In the genomic region with DNA sequence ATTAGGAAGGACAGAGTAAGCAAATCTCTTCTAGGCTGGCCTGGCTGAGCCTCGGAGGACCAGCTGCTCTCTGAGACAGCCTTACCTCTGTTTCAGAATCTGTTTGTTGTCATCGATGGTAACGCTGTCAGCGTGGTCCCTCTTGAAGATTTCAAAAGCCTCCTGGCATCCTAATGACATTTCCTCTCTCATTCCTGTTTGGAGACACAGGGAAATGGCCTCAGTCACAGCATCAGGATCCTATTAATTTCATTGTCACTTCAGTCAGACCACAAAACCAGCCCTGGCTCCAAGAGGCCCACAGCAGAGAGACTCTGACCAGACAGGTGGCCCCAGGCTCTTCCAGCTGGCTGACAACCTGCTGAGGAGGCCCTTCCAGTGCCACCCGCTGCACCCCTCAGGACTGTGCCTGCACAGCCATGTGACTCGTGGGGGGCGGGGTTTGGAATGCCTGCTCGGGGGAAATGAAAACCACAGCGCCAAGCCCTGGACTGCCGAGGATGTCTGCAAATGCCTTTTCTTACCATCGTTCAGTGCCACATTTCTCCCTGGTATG, we compare ENCODE assay signal across 8 cellular contexts.
DNase-seq lines count a peak whose midpoint lies in the region; ATAC-seq and TF ChIP-seq lines count a peak whose summit lies in the region.

No MANE protein-coding gene starts in this region.

- CTCF ChIA-PET in MCF 10A (lab: Yijun Ruan, JAX), result no interaction called here

- ATAC-seq in natural killer cell (no peak), GM18858 (IDR thresholded peaks at IDR 0.05; ENCODE audit: unreplicated experiment) (no peak)
- no peak for ATAC-seq in stimulated activated naive B cell treated with anti-CD40 and anti-IgM and Interleukin-4, amounts not matched to agents 10 μg/mL and 1 μg/mL and 100 μg/mL, for 72 hours (replicated peaks)

- H3K27me3 Mint-ChIP-seq in MCF 10A (ENCODE audit: insufficient read depth, unreplicated experiment), result no peaks in the 10 kb centered on the region
- peaks cover 0 to 2% of the 10 kb centered on the region in 2 donors for H3K27me3 Mint-ChIP-seq in natural killer cell (ENCODE audit: low read depth in 2 of 2)
- peaks cover 18 to 26% of the 10 kb centered on the region in 2 donors for H3K27me3 Mint-ChIP-seq in stimulated activated naive B cell treated with anti-CD40 and anti-IgM and Interleukin-4, amounts not matched to agents 10 μg/mL and 1 μg/mL and 100 μg/mL, for 72 hours

- H3K4me1 Mint-ChIP-seq in MCF 10A (ENCODE audit: insufficient read depth, unreplicated experiment) (peaks cover 23% of the 10 kb centered on the region), natural killer cell (no peaks in the 10 kb centered on the region)
- H3K4me1 Mint-ChIP-seq in stimulated activated naive B cell treated with anti-CD40 and anti-IgM and Interleukin-4, amounts not matched to agents 10 μg/mL and 1 μg/mL and 100 μg/mL, for 72 hours, result peaks cover 8 to 18% of the 10 kb centered on the region in 2 donors

- H3K27ac Mint-ChIP-seq in MCF 10A (ENCODE audit: low read depth, unreplicated experiment), result no peak overlapping the region
- no peak overlapping the region for H3K27ac Mint-ChIP-seq in natural killer cell
- H3K27ac Mint-ChIP-seq in stimulated activated naive B cell treated with anti-CD40 and anti-IgM and Interleukin-4, amounts not matched to agents 10 μg/mL and 1 μg/mL and 100 μg/mL, for 72 hours, result no peak overlapping the region

- TF ChIP-seq CTCF in AG10803 (conservative IDR thresholded peaks at IDR 0.05; ENCODE audit: low read length) (peak; percentile 13; the same call in 1 of the 2 replicates), NB4 (IDR thresholded peaks at IDR 0.05; ENCODE audit: low read depth, low read length) (no peak), MCF 10A (IDR thresholded peaks at IDR 0.05; ENCODE audit: unreplicated experiment) (no peak), natural killer cell (IDR thresholded peaks at IDR 0.05) (no peak)

- intact Hi-C loops in MCF 10A (cut with micrococcal nuclease) (no loop called here), natural killer cell (cut with micrococcal nuclease) (no loop called here)

- H3K4me3 Mint-ChIP-seq in MCF 10A (ENCODE audit: unreplicated experiment) (no peak overlapping the region), natural killer cell (no peak overlapping the region)
- no peak overlapping the region for H3K4me3 Mint-ChIP-seq in stimulated activated naive B cell treated with anti-CD40 and anti-IgM and Interleukin-4, amounts not matched to agents 10 μg/mL and 1 μg/mL and 100 μg/mL, for 72 hours

- H3K4me3 ChIP-seq in AG10803 (ENCODE audit: low read length) (peak overlapping the region; percentile 17), NB4 (ENCODE audit: low read depth, low read length) (no peak overlapping the region)

- no TSS peak for BruUV-seq in MCF 10A (replicated peaks; lab: Mats Ljungman, UMichigan)

- peak; percentile 73 for DNase-seq in AG10803 (ENCODE audit: low read depth)
- peak; percentile 23 for DNase-seq in NB4 (ENCODE audit: low read depth)
- peak; percentile 41 for DNase-seq in MCF 10A (ENCODE audit: unreplicated experiment)
- DNase-seq in lung microvascular endothelial cell (ENCODE audit: low read depth in 2 of 2), result peak; percentile 31 to 43
- no peak for DNase-seq in epidermal melanocyte (ENCODE audit: insufficient read length, low spot score)
- no peak for DNase-seq in natural killer cell
- DNase-seq in stimulated activated naive B cell treated with anti-CD40 and anti-IgM and Interleukin-4, amounts not matched to agents 10 μg/mL and 1 μg/mL and 100 μg/mL, for 72 hours, result no peak

- no peak for TF ChIP-seq POLR2A in NB4 (IDR thresholded peaks at IDR 0.05; ENCODE audit: extremely low read depth, insufficient read length)

- H3K9me3 Mint-ChIP-seq in MCF 10A (ENCODE audit: unreplicated experiment), result peaks cover 7% of the 10 kb centered on the region
- no peaks in the 10 kb centered on the region for H3K9me3 Mint-ChIP-seq in natural killer cell
- peaks cover 3 to 4% of the 10 kb centered on the region in 2 donors for H3K9me3 Mint-ChIP-seq in stimulated activated naive B cell treated with anti-CD40 and anti-IgM and Interleukin-4, amounts not matched to agents 10 μg/mL and 1 μg/mL and 100 μg/mL, for 72 hours

- H3K36me3 Mint-ChIP-seq in MCF 10A (ENCODE audit: insufficient read depth, unreplicated experiment), result no peaks in the 10 kb centered on the region
- H3K36me3 Mint-ChIP-seq in natural killer cell, result no peaks in the 10 kb centered on the region
- no peaks in the 10 kb centered on the region for H3K36me3 Mint-ChIP-seq in stimulated activated naive B cell treated with anti-CD40 and anti-IgM and Interleukin-4, amounts not matched to agents 10 μg/mL and 1 μg/mL and 100 μg/mL, for 72 hours

- POLR2A ChIA-PET in MCF 10A (lab: Yijun Ruan, JAX), result no interaction called here

Comparison
In these comparisons a context has a peak if more than half of its experiments do, and no peak if none do; other contexts are left out.
1. DNase-seq: peak in AG10803 (single experiment), NB4 (single experiment), MCF 10A (single experiment) and lung microvascular endothelial cell (2 of 2); none in epidermal melanocyte (single experiment), natural killer cell (single experiment) and stimulated activated naive B cell treated with anti-CD40 and anti-IgM and Interleukin-4, amounts not matched to agents 10 μg/mL and 1 μg/mL and 100 μg/mL, for 72 hours (single experiment).